22 cellular contexts compared by ENCODE assay signal in genomic region chr16:1009358-1010150, GRCh38. TPM values are rescaled to one million over a fixed set of nuclear protein-coding genes. Genes with fewer than 3 reads are reported as not detected.
A peak's percentile ranks its signal among the peaks of the same experiment; 100 is the strongest.
DNase-seq lines count a peak whose midpoint lies in the region; ATAC-seq and TF ChIP-seq lines count a peak whose summit lies in the region.
"Had no signal": no experiment of that assay in that cellular context is flagged by ENCODE, and none has a peak within 500 bp of the region (broad histone marks: within the 10 kb centered on the region; RNA-seq: fewer than 3 reads in every experiment).

No MANE protein-coding gene starts in this region.

- no peaks in the 10 kb centered on the region for H3K36me3 Mint-ChIP-seq in activated CD8-positive, alpha-beta T cell treated with anti-CD3 and anti-CD28 coated beads for 36 hours (ENCODE audit: low read depth)
- no peaks in the 10 kb centered on the region for H3K36me3 Mint-ChIP-seq in activated CD8-positive, alpha-beta T cell treated with anti-CD3 and anti-CD28 coated beads, Interleukin-2, amount 10 ng/mL, durations not matched to agents 7 days and 5 days (ENCODE audit: low read depth)
- peaks cover 2% of the 10 kb centered on the region for H3K36me3 Mint-ChIP-seq in T-helper 17 cell (ENCODE audit: low read depth)
- H3K36me3 Mint-ChIP-seq in stimulated activated effector memory CD8-positive, alpha-beta T cell treated with anti-CD3 and anti-CD28 coated beads, Interleukin-12 subunit alpha, Interleukin-12 subunit beta, amount 100 ng/mL, for 72 hours: no peaks in the 10 kb centered on the region
- H3K36me3 Mint-ChIP-seq: CD4-positive, CD25-positive, alpha-beta regulatory T cell; CD8-positive, alpha-beta memory T cell had no signal

- no peak overlapping the region for H3K4me3 ChIP-seq in H7 (ENCODE audit: insufficient read depth, low read depth, low read length)
- H3K4me3 ChIP-seq: GM12878, GM23248 had no signal

- H3K27ac Mint-ChIP-seq in activated CD8-positive, alpha-beta T cell treated with anti-CD3 and anti-CD28 coated beads for 36 hours: no peak overlapping the region
- H3K27ac Mint-ChIP-seq in activated CD8-positive, alpha-beta T cell treated with anti-CD3 and anti-CD28 coated beads, Interleukin-2, amount 10 ng/mL, durations not matched to agents 7 days and 5 days: no peak overlapping the region
- peak overlapping the region; percentile 90 for H3K27ac Mint-ChIP-seq in T-helper 17 cell
- peak overlapping the region; percentile 48 for H3K27ac Mint-ChIP-seq in stimulated activated effector memory CD8-positive, alpha-beta T cell treated with anti-CD3 and anti-CD28 coated beads, Interleukin-12 subunit alpha, Interleukin-12 subunit beta, amount 100 ng/mL, for 72 hours
- H3K27ac Mint-ChIP-seq: CD8-positive, alpha-beta memory T cell; HFFc6 had no signal

- CTCF ChIA-PET in activated CD8-positive, alpha-beta T cell treated with anti-CD3 and anti-CD28 coated beads for 36 hours (lab: Charles Lee): no interaction called here
- CTCF ChIA-PET in activated CD8-positive, alpha-beta T cell treated with anti-CD3 and anti-CD28 coated beads, Interleukin-2, amount 10 ng/mL, durations not matched to agents 7 days and 5 days (lab: Charles Lee): no interaction called here

- no peaks in the 10 kb centered on the region for H3K27me3 Mint-ChIP-seq in activated CD8-positive, alpha-beta T cell treated with anti-CD3 and anti-CD28 coated beads for 36 hours
- H3K27me3 Mint-ChIP-seq in activated CD8-positive, alpha-beta T cell treated with anti-CD3 and anti-CD28 coated beads, Interleukin-2, amount 10 ng/mL, durations not matched to agents 7 days and 5 days (ENCODE audit: low read depth): peaks cover 5% of the 10 kb centered on the region
- H3K27me3 Mint-ChIP-seq in T-helper 17 cell: peaks cover 13% of the 10 kb centered on the region
- H3K27me3 Mint-ChIP-seq: CD4-positive, CD25-positive, alpha-beta regulatory T cell had no signal

- H3K27me3 ChIP-seq in H7 (ENCODE audit: control insufficient read depth, insufficient read depth, low read length): no peaks in the 10 kb centered on the region

- no peaks in the 10 kb centered on the region for H3K9me3 ChIP-seq in T-helper 17 cell (ENCODE audit: control insufficient read depth, low read length, poor library complexity, severe bottlenecking)
- H3K9me3 ChIP-seq: BE2C had no signal

- no peak for TF ChIP-seq CTCF in activated CD8-positive, alpha-beta T cell treated with anti-CD3 and anti-CD28 coated beads for 36 hours (IDR thresholded peaks at IDR 0.05)

- ATAC-seq in activated CD8-positive, alpha-beta T cell treated with anti-CD3 and anti-CD28 coated beads for 36 hours: peak; percentile 36
- no peak for ATAC-seq in activated CD8-positive, alpha-beta T cell treated with anti-CD3 and anti-CD28 coated beads, Interleukin-2, amount 10 ng/mL, durations not matched to agents 7 days and 5 days
- ATAC-seq in T-helper 17 cell: no peak
- ATAC-seq in stimulated activated effector memory CD8-positive, alpha-beta T cell treated with anti-CD3 and anti-CD28 coated beads, Interleukin-12 subunit alpha, Interleukin-12 subunit beta, amount 100 ng/mL, for 72 hours: no peak
- no peak for ATAC-seq in sciatic nerve
- ATAC-seq: GM12878 had no signal

- H3K4me1 Mint-ChIP-seq in activated CD8-positive, alpha-beta T cell treated with anti-CD3 and anti-CD28 coated beads for 36 hours (ENCODE audit: low read depth): peaks cover 10% of the 10 kb centered on the region
- peaks cover 3% of the 10 kb centered on the region for H3K4me1 Mint-ChIP-seq in activated CD8-positive, alpha-beta T cell treated with anti-CD3 and anti-CD28 coated beads, Interleukin-2, amount 10 ng/mL, durations not matched to agents 7 days and 5 days (ENCODE audit: low read depth)
- peaks cover 11% of the 10 kb centered on the region for H3K4me1 Mint-ChIP-seq in T-helper 17 cell
- H3K4me1 Mint-ChIP-seq in stimulated activated effector memory CD8-positive, alpha-beta T cell treated with anti-CD3 and anti-CD28 coated beads, Interleukin-12 subunit alpha, Interleukin-12 subunit beta, amount 100 ng/mL, for 72 hours: peaks cover 7% of the 10 kb centered on the region

- POLR2A ChIA-PET in activated CD8-positive, alpha-beta T cell treated with anti-CD3 and anti-CD28 coated beads for 36 hours (lab: Charles Lee): no interaction called here
- POLR2A ChIA-PET in activated CD8-positive, alpha-beta T cell treated with anti-CD3 and anti-CD28 coated beads, Interleukin-2, amount 10 ng/mL, durations not matched to agents 7 days and 5 days (lab: Charles Lee): no interaction called here

- no peak overlapping the region for H3K4me3 Mint-ChIP-seq in activated CD8-positive, alpha-beta T cell treated with anti-CD3 and anti-CD28 coated beads for 36 hours
- H3K4me3 Mint-ChIP-seq in activated CD8-positive, alpha-beta T cell treated with anti-CD3 and anti-CD28 coated beads, Interleukin-2, amount 10 ng/mL, durations not matched to agents 7 days and 5 days: no peak overlapping the region
- H3K4me3 Mint-ChIP-seq in T-helper 17 cell: no peak overlapping the region
- no peak overlapping the region for H3K4me3 Mint-ChIP-seq in stimulated activated effector memory CD8-positive, alpha-beta T cell treated with anti-CD3 and anti-CD28 coated beads, Interleukin-12 subunit alpha, Interleukin-12 subunit beta, amount 100 ng/mL, for 72 hours
- H3K4me3 Mint-ChIP-seq: CD4-positive, CD25-positive, alpha-beta regulatory T cell; CD8-positive, alpha-beta memory T cell; HFFc6 had no signal

- H3K9me3 Mint-ChIP-seq in activated CD8-positive, alpha-beta T cell treated with anti-CD3 and anti-CD28 coated beads for 36 hours: no peaks in the 10 kb centered on the region
- no peaks in the 10 kb centered on the region for H3K9me3 Mint-ChIP-seq in activated CD8-positive, alpha-beta T cell treated with anti-CD3 and anti-CD28 coated beads, Interleukin-2, amount 10 ng/mL, durations not matched to agents 7 days and 5 days (ENCODE audit: insufficient read depth)
- H3K9me3 Mint-ChIP-seq in stimulated activated effector memory CD8-positive, alpha-beta T cell treated with anti-CD3 and anti-CD28 coated beads, Interleukin-12 subunit alpha, Interleukin-12 subunit beta, amount 100 ng/mL, for 72 hours: no peaks in the 10 kb centered on the region
- H3K9me3 Mint-ChIP-seq: CD4-positive, CD25-positive, alpha-beta regulatory T cell; CD8-positive, alpha-beta memory T cell; HFFc6 had no signal

- intact Hi-C loops in activated CD8-positive, alpha-beta T cell treated with anti-CD3 and anti-CD28 coated beads for 36 hours (cut with micrococcal nuclease): no loop called here
- intact Hi-C loops in sciatic nerve (cut with DNase I): no loop called here

- H3K36me3 ChIP-seq in H7 (replicated peaks; ENCODE audit: control insufficient read depth, insufficient read depth, low read length): no peaks in the 10 kb centered on the region
- H3K36me3 ChIP-seq: BE2C had no signal

- DNase-seq in activated CD8-positive, alpha-beta T cell treated with anti-CD3 and anti-CD28 coated beads for 36 hours: no peak
- DNase-seq in activated CD8-positive, alpha-beta T cell treated with anti-CD3 and anti-CD28 coated beads, Interleukin-2, amount 10 ng/mL, durations not matched to agents 7 days and 5 days: no peak
- peak; percentile 66 for DNase-seq in H7
- DNase-seq in T-helper 17 cell: no peak
- DNase-seq in stimulated activated effector memory CD8-positive, alpha-beta T cell treated with anti-CD3 and anti-CD28 coated beads, Interleukin-12 subunit alpha, Interleukin-12 subunit beta, amount 100 ng/mL, for 72 hours (ENCODE audit: low spot score in 2 of 2): no peak
- DNase-seq in effector CD4-positive, alpha-beta T cell: no peak
- DNase-seq in sciatic nerve (ENCODE audit: low spot score): no peak
- DNase-seq: ACHN; BE2C; C1 segment of cervical spinal cord; CD4-positive, CD25-positive, alpha-beta regulatory T cell; CD8-positive, alpha-beta memory T cell; COR-L47; DMS 273 treated with DMSO at 0.1 percent for 48 hours; DMS53; DND-41; EL; GM23248; HCEC 1CT; HFFc6; IMR-90 had no signal

RNA-seq across cellular contexts. Expression of gene SOX8, which starts 28.0 kb away (rescaled TPM):
- total RNA-seq in activated CD8-positive, alpha-beta T cell treated with anti-CD3 and anti-CD28 coated beads for 36 hours: 1 to 10 TPM; 1.6 to 2.1 TPM
- not detected for total RNA-seq in activated CD8-positive, alpha-beta T cell treated with anti-CD3 and anti-CD28 coated beads, Interleukin-2, amount 10 ng/mL, durations not matched to agents 7 days and 5 days
- 10.0 and 12.8 TPM in 2 replicates for total RNA-seq in H7 (2014; rRNA removed; shearing (Covaris generic))
- 1 to 10 TPM; 1.1 to 3.1 TPM for total RNA-seq in T-helper 17 cell
- total RNA-seq in sciatic nerve: 57.7 TPM
- total RNA-seq: GM12878 had no signal

RNA-seq across cellular contexts. Expression of gene LMF1, which starts 38.8 kb away (rescaled TPM):
- total RNA-seq in activated CD8-positive, alpha-beta T cell treated with anti-CD3 and anti-CD28 coated beads for 36 hours: 1 to 10 TPM; 8.7 to 9.7 TPM
- 10 to 100 TPM; 14.3 to 17.4 TPM for total RNA-seq in activated CD8-positive, alpha-beta T cell treated with anti-CD3 and anti-CD28 coated beads, Interleukin-2, amount 10 ng/mL, durations not matched to agents 7 days and 5 days
- 7.1 and 9.5 TPM in 2 replicates for total RNA-seq in H7 (2014; rRNA removed; shearing (Covaris generic))
- total RNA-seq in T-helper 17 cell (10 to 100 TPM; 44.4 to 45.6 TPM), sciatic nerve (31.3 TPM)

Comparison
In these comparisons a context has a peak if more than half of its experiments do, and no peak if none do; other contexts are left out.
1. H3K27ac Mint-ChIP-seq: peak in T-helper 17 cell (single experiment) and stimulated activated effector memory CD8-positive, alpha-beta T cell treated with anti-CD3 and anti-CD28 coated beads, Interleukin-12 subunit alpha, Interleukin-12 subunit beta, amount 100 ng/mL, for 72 hours (single experiment); none in activated CD8-positive, alpha-beta T cell treated with anti-CD3 and anti-CD28 coated beads for 36 hours (single experiment) and activated CD8-positive, alpha-beta T cell treated with anti-CD3 and anti-CD28 coated beads, Interleukin-2, amount 10 ng/mL, durations not matched to agents 7 days and 5 days (single experiment).